ENCODE assay signal across 1 cellular context in the genomic region with DNA sequence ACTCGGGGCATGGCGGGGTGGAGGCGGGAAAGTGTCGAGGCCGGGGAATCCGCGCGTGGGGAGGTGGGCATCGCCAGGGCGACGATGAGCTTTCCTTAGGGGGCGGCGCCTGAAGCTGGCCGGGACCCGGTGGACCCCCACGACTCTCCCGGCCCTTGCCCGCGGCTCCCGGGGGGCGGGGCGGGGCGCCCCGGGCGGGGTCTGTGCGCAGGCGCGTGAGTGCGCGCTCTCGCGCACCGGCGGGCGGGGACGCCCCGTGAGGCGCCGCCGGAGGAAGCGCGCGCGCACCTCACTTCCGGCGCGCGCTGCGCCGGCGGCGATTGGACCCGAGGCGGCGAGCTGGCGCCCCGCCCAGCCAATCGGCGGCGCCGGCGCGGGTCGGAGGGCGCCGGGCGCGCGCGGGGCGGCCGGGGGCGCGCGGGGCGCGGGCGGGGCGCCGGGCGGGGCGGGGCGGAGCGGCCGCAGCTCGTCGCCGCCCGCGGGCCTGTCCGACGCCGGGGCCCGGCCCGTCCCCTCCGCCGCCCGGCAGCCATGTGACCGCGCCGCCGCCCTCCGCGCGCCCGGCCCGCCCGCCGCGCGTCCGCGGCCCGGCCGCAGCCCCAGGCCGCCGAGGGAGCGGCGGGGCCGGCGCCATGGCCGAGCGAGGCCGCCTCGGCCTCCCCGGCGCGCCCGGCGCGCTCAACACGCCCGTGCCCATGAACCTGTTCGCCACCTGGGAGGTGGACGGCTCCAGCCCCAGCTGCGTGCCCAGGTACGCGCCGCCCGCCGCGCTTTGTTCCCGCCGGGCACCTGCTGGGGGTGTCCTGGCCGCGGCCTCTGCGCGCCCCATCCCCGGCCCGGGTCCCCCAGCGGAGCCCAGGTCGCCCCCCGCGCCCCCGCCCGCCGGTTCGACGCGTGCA.
TF ChIP-seq lines count a peak whose summit lies in the region.

A gene (plus strand): TSS at position 462 of the 899 bp plus-strand sequence. CDS start 171 bp downstream, at position 633.

TF ChIP-seq in K562, 482 proteins besides CTCF, POLR2A, EP300 and RAD21 (continued from another document and continues in another):
- TF ChIP-seq, protein P1, sequence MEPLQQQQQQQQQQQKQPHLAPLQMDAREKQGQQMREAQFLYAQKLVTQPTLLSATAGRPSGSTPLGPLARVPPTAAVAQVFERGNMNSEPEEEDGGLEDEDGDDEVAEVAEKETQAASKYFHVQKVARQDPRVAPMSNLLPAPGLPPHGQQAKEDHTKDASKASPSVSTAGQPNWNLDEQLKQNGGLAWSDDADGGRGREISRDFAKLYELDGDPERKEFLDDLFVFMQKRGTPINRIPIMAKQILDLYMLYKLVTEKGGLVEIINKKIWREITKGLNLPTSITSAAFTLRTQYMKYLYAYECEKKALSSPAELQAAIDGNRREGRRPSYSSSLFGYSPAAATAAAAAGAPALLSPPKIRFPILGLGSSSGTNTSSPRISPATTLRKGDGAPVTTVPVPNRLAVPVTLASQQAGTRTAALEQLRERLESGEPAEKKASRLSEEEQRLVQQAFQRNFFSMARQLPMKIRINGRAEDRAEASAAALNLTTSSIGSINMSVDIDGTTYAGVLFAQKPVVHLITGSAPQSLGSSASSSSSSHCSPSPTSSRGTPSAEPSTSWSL (CRISPR knock-in tag; IDR thresholded peaks at IDR 0.05; ENCODE audit: borderline replicate concordance) = no peak
- TF ChIP-seq ZNF143 (CRISPR knock-in tag; IDR thresholded peaks at IDR 0.05) = no peak
- TF ChIP-seq, protein P2, sequence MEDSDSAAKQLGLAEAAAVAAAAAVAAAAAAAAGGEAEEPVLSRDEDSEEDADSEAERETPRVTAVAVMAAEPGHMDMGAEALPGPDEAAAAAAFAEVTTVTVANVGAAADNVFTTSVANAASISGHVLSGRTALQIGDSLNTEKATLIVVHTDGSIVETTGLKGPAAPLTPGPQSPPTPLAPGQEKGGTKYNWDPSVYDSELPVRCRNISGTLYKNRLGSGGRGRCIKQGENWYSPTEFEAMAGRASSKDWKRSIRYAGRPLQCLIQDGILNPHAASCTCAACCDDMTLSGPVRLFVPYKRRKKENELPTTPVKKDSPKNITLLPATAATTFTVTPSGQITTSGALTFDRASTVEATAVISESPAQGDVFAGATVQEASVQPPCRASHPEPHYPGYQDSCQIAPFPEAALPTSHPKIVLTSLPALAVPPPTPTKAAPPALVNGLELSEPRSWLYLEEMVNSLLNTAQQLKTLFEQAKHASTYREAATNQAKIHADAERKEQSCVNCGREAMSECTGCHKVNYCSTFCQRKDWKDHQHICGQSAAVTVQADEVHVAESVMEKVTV (CRISPR knock-in tag; IDR thresholded peaks at IDR 0.05) = no peak
- TF ChIP-seq ZNF41 (CRISPR knock-in tag; conservative IDR thresholded peaks at IDR 0.05) = no peak
- no peak for TF ChIP-seq MEF2A (IDR thresholded peaks at IDR 0.05; ENCODE audit: control insufficient read depth, low read depth, low read length)
- TF ChIP-seq ZNF561 (CRISPR knock-in tag; conservative IDR thresholded peaks at IDR 0.05) = no peak
- TF ChIP-seq HMG20B (CRISPR knock-in tag; IDR thresholded peaks at IDR 0.05) = no peak
- TF ChIP-seq ZBTB8A (IDR thresholded peaks at IDR 0.05; ENCODE audit: partially characterized antibody) = no peak
- TF ChIP-seq, protein P3, sequence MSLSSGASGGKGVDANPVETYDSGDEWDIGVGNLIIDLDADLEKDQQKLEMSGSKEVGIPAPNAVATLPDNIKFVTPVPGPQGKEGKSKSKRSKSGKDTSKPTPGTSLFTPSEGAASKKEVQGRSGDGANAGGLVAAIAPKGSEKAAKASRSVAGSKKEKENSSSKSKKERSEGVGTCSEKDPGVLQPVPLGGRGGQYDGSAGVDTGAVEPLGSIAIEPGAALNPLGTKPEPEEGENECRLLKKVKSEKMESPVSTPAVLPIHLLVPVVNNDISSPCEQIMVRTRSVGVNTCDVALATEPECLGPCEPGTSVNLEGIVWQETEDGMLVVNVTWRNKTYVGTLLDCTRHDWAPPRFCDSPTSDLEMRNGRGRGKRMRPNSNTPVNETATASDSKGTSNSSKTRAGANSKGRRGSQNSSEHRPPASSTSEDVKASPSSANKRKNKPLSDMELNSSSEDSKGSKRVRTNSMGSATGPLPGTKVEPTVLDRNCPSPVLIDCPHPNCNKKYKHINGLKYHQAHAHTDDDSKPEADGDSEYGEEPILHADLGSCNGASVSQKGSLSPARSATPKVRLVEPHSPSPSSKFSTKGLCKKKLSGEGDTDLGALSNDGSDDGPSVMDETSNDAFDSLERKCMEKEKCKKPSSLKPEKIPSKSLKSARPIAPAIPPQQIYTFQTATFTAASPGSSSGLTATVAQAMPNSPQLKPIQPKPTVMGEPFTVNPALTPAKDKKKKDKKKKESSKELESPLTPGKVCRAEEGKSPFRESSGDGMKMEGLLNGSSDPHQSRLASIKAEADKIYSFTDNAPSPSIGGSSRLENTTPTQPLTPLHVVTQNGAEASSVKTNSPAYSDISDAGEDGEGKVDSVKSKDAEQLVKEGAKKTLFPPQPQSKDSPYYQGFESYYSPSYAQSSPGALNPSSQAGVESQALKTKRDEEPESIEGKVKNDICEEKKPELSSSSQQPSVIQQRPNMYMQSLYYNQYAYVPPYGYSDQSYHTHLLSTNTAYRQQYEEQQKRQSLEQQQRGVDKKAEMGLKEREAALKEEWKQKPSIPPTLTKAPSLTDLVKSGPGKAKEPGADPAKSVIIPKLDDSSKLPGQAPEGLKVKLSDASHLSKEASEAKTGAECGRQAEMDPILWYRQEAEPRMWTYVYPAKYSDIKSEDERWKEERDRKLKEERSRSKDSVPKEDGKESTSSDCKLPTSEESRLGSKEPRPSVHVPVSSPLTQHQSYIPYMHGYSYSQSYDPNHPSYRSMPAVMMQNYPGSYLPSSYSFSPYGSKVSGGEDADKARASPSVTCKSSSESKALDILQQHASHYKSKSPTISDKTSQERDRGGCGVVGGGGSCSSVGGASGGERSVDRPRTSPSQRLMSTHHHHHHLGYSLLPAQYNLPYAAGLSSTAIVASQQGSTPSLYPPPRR (CRISPR knock-in tag; IDR thresholded peaks at IDR 0.05; ENCODE audit: borderline replicate concordance) = no peak
- no peak for TF ChIP-seq DDX20 (tag; IDR thresholded peaks at IDR 0.05; ENCODE audit: low read depth)
- no peak for TF ChIP-seq GTF2E2 (tag; IDR thresholded peaks at IDR 0.05)
- TF ChIP-seq ZNF121 (CRISPR knock-in tag; conservative IDR thresholded peaks at IDR 0.05) = no peak
- TF ChIP-seq BACH1 (tag; IDR thresholded peaks at IDR 0.05) = 0 out of 2 replicates have a peak, but pooled peaks have one; percentile 35
- TF ChIP-seq ZNF644 (tag; IDR thresholded peaks at IDR 0.05; ENCODE audit: low read depth) = peak; percentile 71; the same call in 1 of the 2 replicates
- no peak for TF ChIP-seq MYNN (IDR thresholded peaks at IDR 0.05)
- no peak for TF ChIP-seq MYNN (CRISPR knock-in tag; IDR thresholded peaks at IDR 0.05)
- no peak for TF ChIP-seq JUNB (CRISPR knock-in tag; conservative IDR thresholded peaks at IDR 0.05)
- TF ChIP-seq ZNF311 (CRISPR knock-in tag; IDR thresholded peaks at IDR 0.05) = no peak
- TF ChIP-seq ZNF239 (CRISPR knock-in tag; IDR thresholded peaks at IDR 0.05) = no peak
- no peak for TF ChIP-seq ZNF24 (IDR thresholded peaks at IDR 0.05)
- no peak for TF ChIP-seq RBM14 (IDR thresholded peaks at IDR 0.05; ENCODE audit: borderline replicate concordance, insufficient read depth, low read depth, low read length)
- no peak for TF ChIP-seq SNRNP70 (optimal IDR thresholded peaks at IDR 0.05; ENCODE audit: low read depth, low read length)
- TF ChIP-seq ZFX (CRISPR knock-in tag; IDR thresholded peaks at IDR 0.05) = peak; percentile 13
- TF ChIP-seq NFATC3 (IDR thresholded peaks at IDR 0.05) = no peak
- no peak for TF ChIP-seq SMARCE1 (IDR thresholded peaks at IDR 0.05)
- TF ChIP-seq KLF13 (tag; IDR thresholded peaks at IDR 0.05; ENCODE audit: borderline replicate concordance, low read depth) = no peak
- no peak for TF ChIP-seq LARP7 (IDR thresholded peaks at IDR 0.05)
- TF ChIP-seq, protein P4, sequence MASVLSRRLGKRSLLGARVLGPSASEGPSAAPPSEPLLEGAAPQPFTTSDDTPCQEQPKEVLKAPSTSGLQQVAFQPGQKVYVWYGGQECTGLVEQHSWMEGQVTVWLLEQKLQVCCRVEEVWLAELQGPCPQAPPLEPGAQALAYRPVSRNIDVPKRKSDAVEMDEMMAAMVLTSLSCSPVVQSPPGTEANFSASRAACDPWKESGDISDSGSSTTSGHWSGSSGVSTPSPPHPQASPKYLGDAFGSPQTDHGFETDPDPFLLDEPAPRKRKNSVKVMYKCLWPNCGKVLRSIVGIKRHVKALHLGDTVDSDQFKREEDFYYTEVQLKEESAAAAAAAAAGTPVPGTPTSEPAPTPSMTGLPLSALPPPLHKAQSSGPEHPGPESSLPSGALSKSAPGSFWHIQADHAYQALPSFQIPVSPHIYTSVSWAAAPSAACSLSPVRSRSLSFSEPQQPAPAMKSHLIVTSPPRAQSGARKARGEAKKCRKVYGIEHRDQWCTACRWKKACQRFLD (CRISPR knock-in tag; IDR thresholded peaks at IDR 0.05) = peak; percentile 53; the same call in 1 of the 2 replicates
- no peak for TF ChIP-seq KLF1 (tag; IDR thresholded peaks at IDR 0.05)
- no peak for TF ChIP-seq ZNF212 (CRISPR knock-in tag; IDR thresholded peaks at IDR 0.05)
- TF ChIP-seq U2AF1 (optimal IDR thresholded peaks at IDR 0.05; ENCODE audit: low read depth, low read length) = no peak
- TF ChIP-seq FOXJ2 (tag; IDR thresholded peaks at IDR 0.05) = no peak
- no peak for TF ChIP-seq PHF20 (IDR thresholded peaks at IDR 0.05; ENCODE audit: partially characterized antibody)
- TF ChIP-seq SLC30A9 (CRISPR knock-in tag; IDR thresholded peaks at IDR 0.05) = no peak
- TF ChIP-seq ESRRB (CRISPR knock-in tag; IDR thresholded peaks at IDR 0.05; ENCODE audit: borderline replicate concordance) = no peak
- TF ChIP-seq, protein P5, sequence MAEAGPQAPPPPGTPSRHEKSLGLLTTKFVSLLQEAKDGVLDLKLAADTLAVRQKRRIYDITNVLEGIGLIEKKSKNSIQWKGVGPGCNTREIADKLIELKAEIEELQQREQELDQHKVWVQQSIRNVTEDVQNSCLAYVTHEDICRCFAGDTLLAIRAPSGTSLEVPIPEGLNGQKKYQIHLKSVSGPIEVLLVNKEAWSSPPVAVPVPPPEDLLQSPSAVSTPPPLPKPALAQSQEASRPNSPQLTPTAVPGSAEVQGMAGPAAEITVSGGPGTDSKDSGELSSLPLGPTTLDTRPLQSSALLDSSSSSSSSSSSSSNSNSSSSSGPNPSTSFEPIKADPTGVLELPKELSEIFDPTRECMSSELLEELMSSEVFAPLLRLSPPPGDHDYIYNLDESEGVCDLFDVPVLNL (CRISPR knock-in tag; IDR thresholded peaks at IDR 0.05; ENCODE audit: low read depth) = no peak
- TF ChIP-seq, protein P6, sequence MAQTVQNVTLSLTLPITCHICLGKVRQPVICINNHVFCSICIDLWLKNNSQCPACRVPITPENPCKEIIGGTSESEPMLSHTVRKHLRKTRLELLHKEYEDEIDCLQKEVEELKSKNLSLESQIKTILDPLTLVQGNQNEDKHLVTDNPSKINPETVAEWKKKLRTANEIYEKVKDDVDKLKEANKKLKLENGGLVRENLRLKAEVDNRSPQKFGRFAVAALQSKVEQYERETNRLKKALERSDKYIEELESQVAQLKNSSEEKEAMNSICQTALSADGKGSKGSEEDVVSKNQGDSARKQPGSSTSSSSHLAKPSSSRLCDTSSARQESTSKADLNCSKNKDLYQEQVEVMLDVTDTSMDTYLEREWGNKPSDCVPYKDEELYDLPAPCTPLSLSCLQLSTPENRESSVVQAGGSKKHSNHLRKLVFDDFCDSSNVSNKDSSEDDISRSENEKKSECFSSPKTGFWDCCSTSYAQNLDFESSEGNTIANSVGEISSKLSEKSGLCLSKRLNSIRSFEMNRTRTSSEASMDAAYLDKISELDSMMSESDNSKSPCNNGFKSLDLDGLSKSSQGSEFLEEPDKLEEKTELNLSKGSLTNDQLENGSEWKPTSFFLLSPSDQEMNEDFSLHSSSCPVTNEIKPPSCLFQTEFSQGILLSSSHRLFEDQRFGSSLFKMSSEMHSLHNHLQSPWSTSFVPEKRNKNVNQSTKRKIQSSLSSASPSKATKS (CRISPR knock-in tag; IDR thresholded peaks at IDR 0.05) = no peak
- no peak for TF ChIP-seq NR1H2 (CRISPR knock-in tag; IDR thresholded peaks at IDR 0.05)
- TF ChIP-seq, protein P7, sequence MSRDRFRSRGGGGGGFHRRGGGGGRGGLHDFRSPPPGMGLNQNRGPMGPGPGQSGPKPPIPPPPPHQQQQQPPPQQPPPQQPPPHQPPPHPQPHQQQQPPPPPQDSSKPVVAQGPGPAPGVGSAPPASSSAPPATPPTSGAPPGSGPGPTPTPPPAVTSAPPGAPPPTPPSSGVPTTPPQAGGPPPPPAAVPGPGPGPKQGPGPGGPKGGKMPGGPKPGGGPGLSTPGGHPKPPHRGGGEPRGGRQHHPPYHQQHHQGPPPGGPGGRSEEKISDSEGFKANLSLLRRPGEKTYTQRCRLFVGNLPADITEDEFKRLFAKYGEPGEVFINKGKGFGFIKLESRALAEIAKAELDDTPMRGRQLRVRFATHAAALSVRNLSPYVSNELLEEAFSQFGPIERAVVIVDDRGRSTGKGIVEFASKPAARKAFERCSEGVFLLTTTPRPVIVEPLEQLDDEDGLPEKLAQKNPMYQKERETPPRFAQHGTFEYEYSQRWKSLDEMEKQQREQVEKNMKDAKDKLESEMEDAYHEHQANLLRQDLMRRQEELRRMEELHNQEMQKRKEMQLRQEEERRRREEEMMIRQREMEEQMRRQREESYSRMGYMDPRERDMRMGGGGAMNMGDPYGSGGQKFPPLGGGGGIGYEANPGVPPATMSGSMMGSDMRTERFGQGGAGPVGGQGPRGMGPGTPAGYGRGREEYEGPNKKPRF (IDR thresholded peaks at IDR 0.05; ENCODE audit: low read depth, low read length) = no peak
- no peak for TF ChIP-seq RBM39 (optimal IDR thresholded peaks at IDR 0.05; ENCODE audit: low read depth, low read length)
- TF ChIP-seq, protein P8, sequence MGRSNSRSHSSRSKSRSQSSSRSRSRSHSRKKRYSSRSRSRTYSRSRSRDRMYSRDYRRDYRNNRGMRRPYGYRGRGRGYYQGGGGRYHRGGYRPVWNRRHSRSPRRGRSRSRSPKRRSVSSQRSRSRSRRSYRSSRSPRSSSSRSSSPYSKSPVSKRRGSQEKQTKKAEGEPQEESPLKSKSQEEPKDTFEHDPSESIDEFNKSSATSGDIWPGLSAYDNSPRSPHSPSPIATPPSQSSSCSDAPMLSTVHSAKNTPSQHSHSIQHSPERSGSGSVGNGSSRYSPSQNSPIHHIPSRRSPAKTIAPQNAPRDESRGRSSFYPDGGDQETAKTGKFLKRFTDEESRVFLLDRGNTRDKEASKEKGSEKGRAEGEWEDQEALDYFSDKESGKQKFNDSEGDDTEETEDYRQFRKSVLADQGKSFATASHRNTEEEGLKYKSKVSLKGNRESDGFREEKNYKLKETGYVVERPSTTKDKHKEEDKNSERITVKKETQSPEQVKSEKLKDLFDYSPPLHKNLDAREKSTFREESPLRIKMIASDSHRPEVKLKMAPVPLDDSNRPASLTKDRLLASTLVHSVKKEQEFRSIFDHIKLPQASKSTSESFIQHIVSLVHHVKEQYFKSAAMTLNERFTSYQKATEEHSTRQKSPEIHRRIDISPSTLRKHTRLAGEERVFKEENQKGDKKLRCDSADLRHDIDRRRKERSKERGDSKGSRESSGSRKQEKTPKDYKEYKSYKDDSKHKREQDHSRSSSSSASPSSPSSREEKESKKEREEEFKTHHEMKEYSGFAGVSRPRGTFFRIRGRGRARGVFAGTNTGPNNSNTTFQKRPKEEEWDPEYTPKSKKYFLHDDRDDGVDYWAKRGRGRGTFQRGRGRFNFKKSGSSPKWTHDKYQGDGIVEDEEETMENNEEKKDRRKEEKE (IDR thresholded peaks at IDR 0.05; ENCODE audit: borderline replicate concordance in 1 of 2, control insufficient read depth in 1 of 2, low read depth in 2 of 2, low read length in 1 of 2) = no peak
- TF ChIP-seq CREM (IDR thresholded peaks at IDR 0.05; ENCODE audit: low read depth) = no peak
